9 cellular contexts compared by ENCODE assay signal in the genomic region with DNA sequence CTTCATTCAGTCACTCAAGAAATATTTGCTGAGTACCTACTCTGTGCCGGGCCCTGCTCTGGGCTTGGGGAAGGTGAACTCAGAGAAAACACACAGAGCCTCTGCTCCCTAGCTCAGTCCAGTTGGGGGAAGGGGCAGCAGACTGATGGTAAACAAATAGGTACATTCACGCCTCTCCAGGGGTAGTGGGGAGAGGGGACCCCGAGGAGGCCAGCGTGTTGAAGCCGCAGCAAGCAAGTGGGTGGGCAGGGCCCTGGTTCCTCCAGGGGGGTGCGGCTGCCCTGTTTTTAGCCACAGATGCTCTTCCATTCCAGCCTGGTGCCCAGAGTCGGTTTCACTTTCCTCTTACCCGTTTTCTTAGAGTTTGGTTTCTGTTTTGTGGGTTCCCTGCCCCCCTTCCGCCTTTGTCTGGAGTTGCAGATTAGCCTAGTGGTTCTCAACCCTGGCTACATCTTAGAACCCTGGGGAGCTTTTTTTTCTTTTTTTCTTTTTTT. TPM values are rescaled to one million over a fixed set of nuclear protein-coding genes. Genes with fewer than 3 reads are reported as not detected.
A peak's percentile ranks its signal among the peaks of the same experiment; 100 is the strongest.
DNase-seq lines count a peak whose midpoint lies in the region.
"Had no signal": no experiment of that assay in that cellular context is flagged by ENCODE, and none has a peak within 500 bp of the region (broad histone marks: within the 10 kb centered on the region; RNA-seq: fewer than 3 reads in every experiment).

No MANE protein-coding gene starts in this region.

- H3K27ac ChIP-seq in iPS-20b (ENCODE audit: low read length), result no peak overlapping the region
- H3K27ac ChIP-seq: VCaP had no signal

- no peaks in the 10 kb centered on the region for H3K9me3 ChIP-seq in iPS-20b (ENCODE audit: insufficient read depth, low read depth, low read length)

- DNase-seq in GM19240 (ENCODE audit: insufficient read length, low spot score) (peak; percentile 80), KG1 (lab: John Stamatoyannopoulos, UW) (peak; percentile 87), SHP77 (lab: John Stamatoyannopoulos, UW) (no peak), SK-N-DZ (ENCODE audit: low spot score) (no peak), NCI-H1092 (lab: John Stamatoyannopoulos, UW) (no peak)
- DNase-seq in activated CD8-positive, alpha-beta memory T cell treated with anti-CD3 and anti-CD28 coated beads for 1 hour (ENCODE audit: extremely low read depth in 1 of 2, low read depth in 1 of 2), result peak; percentile 43 to 56
- DNase-seq in stimulated activated CD8-positive, alpha-beta memory T cell treated with anti-CD3 and anti-CD28 coated beads, Interleukin-4, amount 100 ng/mL, for 48 hours, result peak; percentile 80

- H3K27me3 ChIP-seq in iPS-20b (ENCODE audit: insufficient read depth, low read length), result no peaks in the 10 kb centered on the region

- H3K36me3 ChIP-seq in iPS-20b (ENCODE audit: insufficient read depth, low read depth, low read length), result peaks cover 4% of the 10 kb centered on the region; the same call in 1 of the 2 replicates

- H3K9ac ChIP-seq in iPS-20b (ENCODE audit: low read depth, low read length), result peak overlapping the region; percentile 45; the same call in 1 of the 2 replicates

- H3K4me1 ChIP-seq in iPS-20b (ENCODE audit: insufficient read depth, low read length), result peaks cover 8% of the 10 kb centered on the region

- H3K4me3 ChIP-seq in iPS-20b (ENCODE audit: low read length), result no peak overlapping the region

RNA-seq across cellular contexts. Expression of a gene that starts 8.7 kb away (rescaled TPM):
- 63.8 and 70.1 TPM in 2 replicates for polyA plus RNA-seq in SK-N-DZ (2014; cell fraction: cytosol; rRNA removed)
- 69.2 and 74.1 TPM in 2 replicates for polyA plus RNA-seq in SK-N-DZ (2014; cell fraction: nucleus; rRNA removed)

RNA-seq across cellular contexts. Expression of a gene that starts 9.1 kb away (rescaled TPM):
- polyA plus RNA-seq in SK-N-DZ (2014; cell fraction: cytosol; rRNA removed), result 13.3 and 20.3 TPM in 2 replicates
- polyA plus RNA-seq in SK-N-DZ (2014; cell fraction: nucleus; rRNA removed), result 9.9 and 10.5 TPM in 2 replicates

RNA-seq across cellular contexts. Expression of a gene that starts 17.3 kb away (rescaled TPM):
- polyA plus RNA-seq in SK-N-DZ (2014; cell fraction: cytosol; rRNA removed), result 0.48 TPM in 1 of 2 replicates, not detected in the other
- 1.5 and 3.2 TPM in 2 replicates for polyA plus RNA-seq in SK-N-DZ (2014; cell fraction: nucleus; rRNA removed)

RNA-seq across cellular contexts. Expression of a gene that starts 27.8 kb away (rescaled TPM):
- polyA plus RNA-seq in SK-N-DZ (2014; cell fraction: cytosol; rRNA removed), result not detected in 2 replicates
- not detected in 2 replicates for polyA plus RNA-seq in SK-N-DZ (2014; cell fraction: nucleus; rRNA removed)

RNA-seq across cellular contexts. Expression of a gene that starts 33.6 kb away (rescaled TPM):
- 12.6 and 42.4 TPM in 2 replicates for polyA plus RNA-seq in SK-N-DZ (2014; cell fraction: cytosol; rRNA removed)
- 30.5 and 35.2 TPM in 2 replicates for polyA plus RNA-seq in SK-N-DZ (2014; cell fraction: nucleus; rRNA removed)

Comparison
In these comparisons a context has a peak if more than half of its experiments do, and no peak if none do; other contexts are left out.
1. DNase-seq: peak in GM19240 (single experiment), KG1 (single experiment), activated CD8-positive, alpha-beta memory T cell treated with anti-CD3 and anti-CD28 coated beads for 1 hour (2 of 2) and stimulated activated CD8-positive, alpha-beta memory T cell treated with anti-CD3 and anti-CD28 coated beads, Interleukin-4, amount 100 ng/mL, for 48 hours (single experiment); none in SHP77 (0 of 2), SK-N-DZ (single experiment) and NCI-H1092 (single experiment).